ENCODE assay signal across 19 cellular contexts in genomic region chr14:72715910-72716268, GRCh38.
DNase-seq lines count a peak whose midpoint lies in the region; ATAC-seq and TF ChIP-seq lines count a peak whose summit lies in the region.
"Had no signal": no experiment of that assay in that cellular context is flagged by ENCODE, and none has a peak within 500 bp of the region (broad histone marks: within the 10 kb centered on the region; RNA-seq: fewer than 3 reads in every experiment).

No MANE protein-coding gene starts in this region.

- H3K4me1 Mint-ChIP-seq in neural progenitor cell = peaks cover 15% of the 10 kb centered on the region
- H3K4me1 Mint-ChIP-seq: WTC11 had no signal

- no peaks in the 10 kb centered on the region for H3K9me3 Mint-ChIP-seq in neural progenitor cell
- H3K9me3 Mint-ChIP-seq: activated naive CD8-positive, alpha-beta T cell treated with anti-CD3 and anti-CD28 coated beads for 36 hours; WTC11 had no signal

- TF ChIP-seq POLR2A in thyroid gland (IDR thresholded peaks at IDR 0.05) = no peak

- WGBS in thyroid gland, 2 donors = 13 to 24% methylated on average over 4 to 7 of the region's 7 CpGs

- DNase-seq in DMS79 treated with DMSO at 0.1 percent for 48 hours (lab: John Stamatoyannopoulos, UW) (peak; percentile 27), DMS79 (lab: John Stamatoyannopoulos, UW) (no peak), cardiac muscle cell (ENCODE audit: low read depth in 1 of 2, low spot score in 1 of 2) (peak in 1 of 2 donors; percentile 92), neural progenitor cell (ENCODE audit: low spot score) (peak; percentile 24), thyroid gland (peak; percentile 57 to 66), brain microvascular endothelial cell (no peak)
- DNase-seq in NK-92 treated with Interleukin-12 subunit alpha and Interleukin-12 subunit beta, amount 100 ng/mL, for 24 hours (lab: John Stamatoyannopoulos, UW) = no peak
- DNase-seq: activated CD8-positive, alpha-beta T cell treated with anti-CD3 and anti-CD28 coated beads, Interleukin-2, amount 10 ng/mL, durations not matched to agents 7 days and 5 days; activated naive CD8-positive, alpha-beta T cell treated with anti-CD3 and anti-CD28 coated beads for 36 hours; activated T-cell treated with anti-CD3 and anti-CD28 coated beads, Interleukin-2, amount 50 U/mL, for 48 hours; effector CD4-positive, alpha-beta T cell; GDM1; NCI-H1417; OCI-M1; T-helper 17 cell had no signal

- no peak overlapping the region for H3K4me3 ChIP-seq in cardiac muscle cell
- H3K4me3 ChIP-seq in neural progenitor cell = no peak overlapping the region
- H3K4me3 ChIP-seq in thyroid gland (replicated peaks in 1 of 3) = no peak overlapping the region
- no peak overlapping the region for H3K4me3 ChIP-seq in brain microvascular endothelial cell (ENCODE audit: low read depth, low read length)
- H3K4me3 ChIP-seq: skin epidermis had no signal

- peak overlapping the region; percentile 2 for H3K4me2 ChIP-seq in neural progenitor cell

- no peak overlapping the region for H3K27ac Mint-ChIP-seq in neural progenitor cell
- H3K27ac Mint-ChIP-seq: activated CD8-positive, alpha-beta T cell treated with anti-CD3 and anti-CD28 coated beads, Interleukin-2, amount 10 ng/mL, durations not matched to agents 7 days and 5 days; activated naive CD8-positive, alpha-beta T cell treated with anti-CD3 and anti-CD28 coated beads for 36 hours; T-helper 17 cell; WTC11 had no signal

- H3K27me3 ChIP-seq in cardiac muscle cell (no peaks in the 10 kb centered on the region), neural progenitor cell (no peaks in the 10 kb centered on the region), thyroid gland (no peaks in the 10 kb centered on the region), brain microvascular endothelial cell (replicated peaks) (no peaks in the 10 kb centered on the region)

- intact Hi-C loops in thyroid gland (cut with DNase I) = no loop called here

- H3K9ac ChIP-seq in neural progenitor cell = no peak overlapping the region

- H3K27me3 Mint-ChIP-seq in neural progenitor cell (ENCODE audit: insufficient read depth, low read depth) = peaks cover 9% of the 10 kb centered on the region
- H3K27me3 Mint-ChIP-seq: activated naive CD8-positive, alpha-beta T cell treated with anti-CD3 and anti-CD28 coated beads for 36 hours; T-helper 17 cell had no signal

- TF ChIP-seq CTCF in cardiac muscle cell (IDR thresholded peaks at IDR 0.05; ENCODE audit: low read depth, low read length) (no peak), neural progenitor cell (IDR thresholded peaks at IDR 0.05) (no peak), thyroid gland (IDR thresholded peaks at IDR 0.05) (no peak), brain microvascular endothelial cell (IDR thresholded peaks at IDR 0.05; ENCODE audit: low read depth, low read length, missing control alignments) (no peak)

- H4K20me1 ChIP-seq in neural progenitor cell (ENCODE audit: low read depth) = no peaks in the 10 kb centered on the region

- no peaks in the 10 kb centered on the region for H3K36me3 Mint-ChIP-seq in neural progenitor cell
- H3K36me3 Mint-ChIP-seq: WTC11 had no signal

- H3K36me3 ChIP-seq in cardiac muscle cell (no peaks in the 10 kb centered on the region), neural progenitor cell (no peaks in the 10 kb centered on the region), thyroid gland (no peaks in the 10 kb centered on the region), brain microvascular endothelial cell (replicated peaks) (peaks cover 2% of the 10 kb centered on the region)

- H3K9me3 ChIP-seq in cardiac muscle cell (ENCODE audit: low read depth) (no peaks in the 10 kb centered on the region), neural progenitor cell (ENCODE audit: low read depth) (no peaks in the 10 kb centered on the region), thyroid gland (no peaks in the 10 kb centered on the region)

- H3K4me3 Mint-ChIP-seq in neural progenitor cell = peak overlapping the region; percentile 35
- H3K4me3 Mint-ChIP-seq: activated CD8-positive, alpha-beta T cell treated with anti-CD3 and anti-CD28 coated beads, Interleukin-2, amount 10 ng/mL, durations not matched to agents 7 days and 5 days; activated naive CD8-positive, alpha-beta T cell treated with anti-CD3 and anti-CD28 coated beads for 36 hours; T-helper 17 cell; WTC11 had no signal

- ATAC-seq in GM21619 (IDR thresholded peaks at IDR 0.05; ENCODE audit: unreplicated experiment) = no peak
- ATAC-seq: activated CD8-positive, alpha-beta T cell treated with anti-CD3 and anti-CD28 coated beads, Interleukin-2, amount 10 ng/mL, durations not matched to agents 7 days and 5 days; T-helper 17 cell; WTC11 had no signal

- H2AFZ ChIP-seq in neural progenitor cell (replicated peaks) = no peak overlapping the region

- H3K79me2 ChIP-seq in neural progenitor cell (ENCODE audit: low read depth) = no peaks in the 10 kb centered on the region

- no peaks in the 10 kb centered on the region for H3F3A ChIP-seq in neural progenitor cell (ENCODE audit: low read depth)

- H3K27ac ChIP-seq in cardiac muscle cell = peak overlapping the region; percentile 96
- H3K27ac ChIP-seq in neural progenitor cell = no peak overlapping the region
- H3K27ac ChIP-seq in thyroid gland = no peak overlapping the region
- no peak overlapping the region for H3K27ac ChIP-seq in brain microvascular endothelial cell
- H3K27ac ChIP-seq: 22Rv1 had no signal

- in situ Hi-C loops in brain microvascular endothelial cell (cut with HindIII; ENCODE audit: low pct_ligation_motif_present, low sequenced_read_pairs) = no loop called here

- H3K4me1 ChIP-seq in cardiac muscle cell (ENCODE audit: low read depth) (peaks cover 44% of the 10 kb centered on the region), neural progenitor cell (peaks cover 3% of the 10 kb centered on the region), thyroid gland (peaks cover 6% of the 10 kb centered on the region in 2 donors)

Comparison
In these comparisons a context has a peak if more than half of its experiments do, and no peak if none do; other contexts are left out.
1. DNase-seq: peak in DMS79 treated with DMSO at 0.1 percent for 48 hours (single experiment), neural progenitor cell (single experiment) and thyroid gland (2 of 2); none in DMS79 (single experiment), NK-92 treated with Interleukin-12 subunit alpha and Interleukin-12 subunit beta, amount 100 ng/mL, for 24 hours (single experiment) and brain microvascular endothelial cell (single experiment).